ENCODE assay signal across 9 cellular contexts in genomic region chr18:50105027-50105426, GRCh38.
"Had no signal": no experiment of that assay in that cellular context is flagged by ENCODE, and none has a peak within 500 bp of the region (broad histone marks: within the 10 kb centered on the region; RNA-seq: fewer than 3 reads in every experiment).

No MANE protein-coding gene starts in this region.

- H3K9ac ChIP-seq: GM23248 had no signal

- DNase-seq: GM23248, GOT3, H7, IMR-90, KG1 had no signal

- H2AFZ ChIP-seq: GM23248 had no signal

- H3K36me3 ChIP-seq: HAP-1 had no signal

- H3K27ac ChIP-seq: GM23248 had no signal

- ATAC-seq: HCT116, K562 had no signal

- FAIRE-seq: HTR-8/SVneo, K562 had no signal

- H3K9me3 ChIP-seq: HAP-1 had no signal

- H3K4me3 ChIP-seq: GM23248, HAP-1, K562 had no signal
